Comparison of ENCODE assay signal across 7 cellular contexts in genomic region chr3:198079771-198080520, GRCh38.
A peak's percentile ranks its signal among the peaks of the same experiment; 100 is the strongest.
DNase-seq lines count a peak whose midpoint lies in the region; ATAC-seq, FAIRE-seq and TF ChIP-seq lines count a peak whose summit lies in the region.

No MANE protein-coding gene starts in this region.

- no peaks in the 10 kb centered on the region; a peak in 1 of 4 replicates for H3K9me3 ChIP-seq in H1 (ENCODE audit: insufficient read depth in 2 of 2, low read depth in 1 of 2, low read length in 1 of 2)
- H3K9me3 ChIP-seq in muscle layer of colon (ENCODE audit: low read length): no peaks in the 10 kb centered on the region

- TF ChIP-seq EP300 in H1 (IDR thresholded peaks at IDR 0.05; ENCODE audit: borderline replicate concordance in 1 of 2, low read depth in 2 of 2, low read length in 2 of 2): no peak

- H3K4me2 ChIP-seq in H1 (ENCODE audit: insufficient read depth in 1 of 2, low read depth in 2 of 2, low read length in 2 of 2): peak overlapping the region; percentile 61 to 97

- peak; percentile 57 for DNase-seq in HK-2 (ENCODE audit: unreplicated experiment)
- peak; percentile 18 for DNase-seq in activated CD4-positive, alpha-beta T cell treated with anti-CD3 and anti-CD28 coated beads for 1 hour
- DNase-seq in H1 (ENCODE audit: low read depth in 1 of 2, low spot score in 2 of 2): peak in 1 of 2 experiments; percentile 9

- H3K36me3 ChIP-seq in H1 (ENCODE audit: control insufficient read depth in 2 of 4, insufficient read depth in 4 of 4, low read length in 3 of 4) (no peaks in the 10 kb centered on the region), muscle layer of colon (ENCODE audit: insufficient read depth, low read length) (no peaks in the 10 kb centered on the region)

- no peak overlapping the region for H4K91ac ChIP-seq in H1 (replicated peaks; ENCODE audit: insufficient read length, low read length)

- H3K4me1 ChIP-seq in H1 (replicated peaks in 1 of 4; ENCODE audit: control insufficient read depth in 3 of 4, insufficient read depth in 4 of 4, low read length in 3 of 4): peaks cover 0 to 7% (median 1%) of the 10 kb centered on the region in 4 experiments; a peak in 3 of 7 replicates
- no peaks in the 10 kb centered on the region for H3K4me1 ChIP-seq in muscle layer of colon (ENCODE audit: insufficient read depth, low read length)

- H4K5ac ChIP-seq in H1 (ENCODE audit: insufficient read length, low read depth, low read length): no peak overlapping the region

- POLR2A ChIA-PET in H1 (lab: Charles Lee; ENCODE audit: partially characterized antibody): interaction anchor here (1.2 to 1.9 kb wide), 3 partner anchors 30 to 129 kb away, joined by 3 to 8 read pairs (median 4); partner anchors contain the start of gene RPL35A

- CTCF ChIA-PET in H1 (lab: Charles Lee; ENCODE audit: partially characterized antibody): interaction anchor here (0.7 to 3.9 kb wide), 22 partner anchors 9 to 223 kb away, joined by 3 to 33 read pairs (median 4); no protein-coding TSS in a partner anchor

- H3K79me2 ChIP-seq in H1 (ENCODE audit: control insufficient read depth in 1 of 2, insufficient read depth in 2 of 2, low read length in 2 of 2): no peaks in the 10 kb centered on the region

- H2BK5ac ChIP-seq in H1 (ENCODE audit: low read depth, low read length): no peak overlapping the region

- H3K4me3 ChIP-seq in H1 (ENCODE audit: extremely low read depth in 1 of 4, insufficient read depth in 2 of 4, low read depth in 3 of 4, low read length in 4 of 4) (peak overlapping the region; percentile 26 to 62 (median 44)), muscle layer of colon (ENCODE audit: low read depth in 1 of 2, low read length in 2 of 2) (peak overlapping the region; percentile 24 to 35)

- H2BK12ac ChIP-seq in H1 (ENCODE audit: low read depth, low read length): no peak overlapping the region

- ATAC-seq in GM18867 (IDR thresholded peaks at IDR 0.05; ENCODE audit: unreplicated experiment) (peak; percentile 31), GM19455 (IDR thresholded peaks at IDR 0.05; ENCODE audit: unreplicated experiment) (no peak)

- H3K14ac ChIP-seq in H1 (ENCODE audit: insufficient read length): no peak overlapping the region

- H4K8ac ChIP-seq in H1 (ENCODE audit: extremely low read depth, insufficient read depth, low read length): no peak overlapping the region

- H2AK5ac ChIP-seq in H1 (ENCODE audit: low read depth, low read length): no peak overlapping the region

- H3K27ac Mint-ChIP-seq in stimulated activated naive CD8-positive, alpha-beta T cell treated with anti-CD3 and anti-CD28 coated beads, Interleukin-15, Interleukin-2, amounts not matched to agents 100 ng/mL and 50 ng/mL, for 24 hours: peak overlapping the region; percentile 68

- H3K27ac ChIP-seq in H1 (ENCODE audit: low read depth, low read length) (no peak overlapping the region), muscle layer of colon (ENCODE audit: low read depth, low read length) (no peak overlapping the region)

- TF ChIP-seq CTCF in H1 (IDR thresholded peaks at IDR 0.05; ENCODE audit: control extremely low read depth in 1 of 3, insufficient read depth in 1 of 3, low read depth in 1 of 3, low read length in 3 of 3): peak in 2 of 3 experiments; percentile 11 to 25; a peak in 2 of 4 replicates

- H4K20me1 ChIP-seq in H1 (replicated peaks in 1 of 2; ENCODE audit: control insufficient read depth in 1 of 2, insufficient read depth in 2 of 2, low read length in 2 of 2): no peaks in the 10 kb centered on the region

- H3K4me3 Mint-ChIP-seq in stimulated activated naive CD8-positive, alpha-beta T cell treated with anti-CD3 and anti-CD28 coated beads, Interleukin-15, Interleukin-2, amounts not matched to agents 100 ng/mL and 50 ng/mL, for 24 hours: peak overlapping the region; percentile 83

- H2AFZ ChIP-seq in H1 (ENCODE audit: low read length): no peak overlapping the region

- H3K18ac ChIP-seq in H1 (ENCODE audit: extremely low read depth, low read length): no peak overlapping the region; the same call in 1 of the 2 replicates

- H3K4me1 Mint-ChIP-seq in stimulated activated naive CD8-positive, alpha-beta T cell treated with anti-CD3 and anti-CD28 coated beads, Interleukin-15, Interleukin-2, amounts not matched to agents 100 ng/mL and 50 ng/mL, for 24 hours (ENCODE audit: low read depth): peaks cover 24% of the 10 kb centered on the region

- H3K56ac ChIP-seq in H1 (replicated peaks; ENCODE audit: insufficient read length, low read depth, low read length): no peak overlapping the region

- no peak overlapping the region for H2BK20ac ChIP-seq in H1 (ENCODE audit: low read length)

- H2BK15ac ChIP-seq in H1 (ENCODE audit: low read length): no peak overlapping the region

- no peak for FAIRE-seq in H1 (lab: Jason Lieb, UNC)

- no peak overlapping the region for H3K9ac ChIP-seq in H1 (replicated peaks in 1 of 4; ENCODE audit: extremely low read depth in 1 of 4, low read depth in 3 of 4, low read length in 3 of 4)
- no peak overlapping the region for H3K9ac ChIP-seq in muscle layer of colon (ENCODE audit: low read length)

- no peak overlapping the region for H3K23ac ChIP-seq in H1 (ENCODE audit: insufficient read length)

- H3K23me2 ChIP-seq in H1 (ENCODE audit: low read depth, low read length): peaks cover 13% of the 10 kb centered on the region; the same call in 1 of the 2 replicates

- H2BK120ac ChIP-seq in H1 (replicated peaks; ENCODE audit: low read depth, low read length): no peak overlapping the region

- TF ChIP-seq RAD21 in H1 (IDR thresholded peaks at IDR 0.05 in 1 of 2, conservative IDR thresholded peaks at IDR 0.05 in 1 of 2; ENCODE audit: low read depth in 2 of 2, low read length in 2 of 2): no peak

- peaks cover 16% of the 10 kb centered on the region for H3K36me3 Mint-ChIP-seq in stimulated activated naive CD8-positive, alpha-beta T cell treated with anti-CD3 and anti-CD28 coated beads, Interleukin-15, Interleukin-2, amounts not matched to agents 100 ng/mL and 50 ng/mL, for 24 hours (ENCODE audit: low read depth)

- peaks cover 44% of the 10 kb centered on the region for H3K27me3 Mint-ChIP-seq in stimulated activated naive CD8-positive, alpha-beta T cell treated with anti-CD3 and anti-CD28 coated beads, Interleukin-15, Interleukin-2, amounts not matched to agents 100 ng/mL and 50 ng/mL, for 24 hours

- H3K79me1 ChIP-seq in H1 (ENCODE audit: low read depth, low read length): no peaks in the 10 kb centered on the region

- TF ChIP-seq POLR2A in H1 (IDR thresholded peaks at IDR 0.05; ENCODE audit: control extremely low read depth in 1 of 2, low read depth in 2 of 2, low read length in 2 of 2): no peak

- H3K27me3 ChIP-seq in H1 (replicated peaks in 1 of 4; ENCODE audit: control insufficient read depth in 3 of 4, extremely low read depth in 1 of 4, insufficient read depth in 3 of 4, low read length in 3 of 4): peaks cover 15 to 60% (median 32%) of the 10 kb centered on the region in 4 experiments
- peaks cover 31 to 50% of the 10 kb centered on the region in 2 donors for H3K27me3 ChIP-seq in muscle layer of colon (ENCODE audit: control insufficient read depth in 1 of 2, insufficient read depth in 2 of 2, low read length in 2 of 2)

- WGBS in H1 (ENCODE audit: extremely low coverage in 1 of 2, insufficient coverage in 1 of 2, insufficient read length in 1 of 2, insufficient replicate concordance in 2 of 2, low coverage in 1 of 2, low lambda C conversion rate in 2 of 2, missing lambda C conversion rate in 1 of 2), 2 experiments: 18% methylated on average over 30 of the region's 47 CpGs; no CpG with 5 or more reads in 1 of the 2 experiments

- H3K9me3 Mint-ChIP-seq in stimulated activated naive CD8-positive, alpha-beta T cell treated with anti-CD3 and anti-CD28 coated beads, Interleukin-15, Interleukin-2, amounts not matched to agents 100 ng/mL and 50 ng/mL, for 24 hours: peaks cover 4% of the 10 kb centered on the region

- H3K4ac ChIP-seq in H1 (replicated peaks; ENCODE audit: insufficient read length, low read depth, low read length): no peak overlapping the region

TF ChIP-seq in H1, 55 proteins besides CTCF, POLR2A, EP300 and RAD21:
- TF ChIP-seq CTBP2 (IDR thresholded peaks at IDR 0.05; ENCODE audit: borderline replicate concordance, insufficient read depth, insufficient read length, low read length): peak; percentile 22
- no peak for TF ChIP-seq JUN (IDR thresholded peaks at IDR 0.05; ENCODE audit: low read depth, low read length)
- peak; percentile 5 for TF ChIP-seq EZH2 (IDR thresholded peaks at IDR 0.05; ENCODE audit: low read depth, low read length, severe bottlenecking)
- TF ChIP-seq, protein P1, sequence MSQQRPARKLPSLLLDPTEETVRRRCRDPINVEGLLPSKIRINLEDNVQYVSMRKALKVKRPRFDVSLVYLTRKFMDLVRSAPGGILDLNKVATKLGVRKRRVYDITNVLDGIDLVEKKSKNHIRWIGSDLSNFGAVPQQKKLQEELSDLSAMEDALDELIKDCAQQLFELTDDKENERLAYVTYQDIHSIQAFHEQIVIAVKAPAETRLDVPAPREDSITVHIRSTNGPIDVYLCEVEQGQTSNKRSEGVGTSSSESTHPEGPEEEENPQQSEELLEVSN (IDR thresholded peaks at IDR 0.05): peak; percentile 49; the same call in 1 of the 2 replicates
